ENCODE assay signal across 20 cellular contexts in genomic region chr4:48633657-48634056, GRCh38.
DNase-seq lines count a peak whose midpoint lies in the region; ATAC-seq and TF ChIP-seq lines count a peak whose summit lies in the region.
"Had no signal": no experiment of that assay in that cellular context is flagged by ENCODE, and none has a peak within 500 bp of the region (broad histone marks: within the 10 kb centered on the region; RNA-seq: fewer than 3 reads in every experiment).

No MANE protein-coding gene starts in this region.

- H3K36me3 ChIP-seq in HUES48 (ENCODE audit: control insufficient read depth, insufficient read depth, low read length) (no peaks in the 10 kb centered on the region), SK-N-SH (replicated peaks in 1 of 2; ENCODE audit: control insufficient read depth in 1 of 2, insufficient read depth in 2 of 2, low read length in 1 of 2) (no peaks in the 10 kb centered on the region)

- no peaks in the 10 kb centered on the region for H4K20me1 ChIP-seq in SK-N-SH (ENCODE audit: insufficient read depth)

- no peak overlapping the region for H3K4me2 ChIP-seq in SK-N-SH
- H3K4me2 ChIP-seq: BLaER1 had no signal

- DNase-seq in SK-N-SH (no peak), right cardiac atrium (no peak), coronary artery (ENCODE audit: low spot score) (no peak)
- DNase-seq: Caco-2; CD4-positive, alpha-beta T cell; DMS 273 treated with DMSO at 0.1 percent for 48 hours; DMS79 treated with DMSO at 0.1 percent for 48 hours; GOT3; HCEC 1CT; Kasumi-1; NCI-H1092; NCI-H1436; NCI-H2107; NCI-H69; T-cell had no signal

- H3K9me2 ChIP-seq in SK-N-SH, result no peaks in the 10 kb centered on the region

- TF ChIP-seq CTCF in SK-N-SH (IDR thresholded peaks at IDR 0.05) (no peak), coronary artery (IDR thresholded peaks at IDR 0.05) (no peak)

- no peak for TF ChIP-seq RAD21 in SK-N-SH (IDR thresholded peaks at IDR 0.05; ENCODE audit: low read length)

- H3K9me3 ChIP-seq in HUES48 (ENCODE audit: control insufficient read depth, insufficient read depth, low read length) (no peaks in the 10 kb centered on the region), SK-N-SH (no peaks in the 10 kb centered on the region), right cardiac atrium (ENCODE audit: control insufficient read depth, low read length) (no peaks in the 10 kb centered on the region)
- H3K9me3 ChIP-seq: BLaER1, Caco-2 had no signal

- CTCF ChIA-PET in SK-N-SH (lab: Yijun Ruan, JAX), result interaction anchor here (0.9 kb wide), 1 partner anchor 55 kb away, joined by 4 read pairs; no protein-coding TSS in a partner anchor

- TF ChIP-seq EP300 in SK-N-SH (IDR thresholded peaks at IDR 0.05; ENCODE audit: borderline replicate concordance in 1 of 2, low read depth in 1 of 2, low read length in 1 of 2), result no peak

- intact Hi-C loops in right cardiac atrium (cut with DNase I), result no loop called here

- POLR2A ChIA-PET in SK-N-SH (lab: Yijun Ruan, JAX), result no interaction called here

- no peaks in the 10 kb centered on the region for H3K27me3 ChIP-seq in HUES48 (ENCODE audit: control insufficient read depth, insufficient read depth, low read length)
- no peaks in the 10 kb centered on the region for H3K27me3 ChIP-seq in layer of hippocampus (ENCODE audit: control insufficient read depth, insufficient read depth, low read length)
- H3K27me3 ChIP-seq in SK-N-SH (ENCODE audit: insufficient read depth), result no peaks in the 10 kb centered on the region
- no peaks in the 10 kb centered on the region for H3K27me3 ChIP-seq in right cardiac atrium (ENCODE audit: control insufficient read depth, insufficient read depth)
- H3K27me3 ChIP-seq: BLaER1 had no signal

- H3K27ac ChIP-seq in HUES48 (ENCODE audit: low read depth, low read length) (peak overlapping the region; percentile 40), angular gyrus (ENCODE audit: low read depth, low read length) (peak overlapping the region; percentile 99), layer of hippocampus (ENCODE audit: low read depth, low read length) (peak overlapping the region; percentile 96), temporal lobe (ENCODE audit: low read depth, low read length) (peak overlapping the region; percentile 82), SK-N-SH (ENCODE audit: low read depth in 2 of 2, low read length in 1 of 2) (no peak overlapping the region), right cardiac atrium (ENCODE audit: low read length) (no peak overlapping the region), coronary artery (no peak overlapping the region)
- H3K27ac ChIP-seq: BLaER1 had no signal

- H3F3A ChIP-seq in SK-N-SH (replicated peaks; ENCODE audit: insufficient read depth), result no peaks in the 10 kb centered on the region

- ATAC-seq in right cardiac atrium, result no peak

- peaks cover 26% of the 10 kb centered on the region for H3K79me2 ChIP-seq in SK-N-SH (ENCODE audit: insufficient read depth)

- WGBS in SK-N-SH (ENCODE audit: low lambda C conversion rate), result 95% methylated on average over 1 of the region's 1 CpG
- 100% methylated on average over 1 of the region's 1 CpG for WGBS in right cardiac atrium

- H3K9ac ChIP-seq in HUES48 (ENCODE audit: low read depth, low read length) (no peak overlapping the region), SK-N-SH (no peak overlapping the region)
- H3K9ac ChIP-seq: BLaER1 had no signal

- H3K4me3 ChIP-seq in HUES48 (ENCODE audit: low read depth, low read length), result no peak overlapping the region
- no peak overlapping the region for H3K4me3 ChIP-seq in SK-N-SH (ENCODE audit: low read depth in 2 of 2, low read length in 1 of 2)
- no peak overlapping the region for H3K4me3 ChIP-seq in right cardiac atrium (ENCODE audit: low read length)
- no peak overlapping the region for H3K4me3 ChIP-seq in coronary artery
- H3K4me3 ChIP-seq: BLaER1 had no signal

- H3K4me1 ChIP-seq in HUES48 (ENCODE audit: control insufficient read depth, insufficient read depth, low read length) (peaks cover 24% of the 10 kb centered on the region), SK-N-SH (ENCODE audit: control insufficient read depth in 1 of 2, insufficient read depth in 2 of 2, low read depth in 1 of 2, low read length in 1 of 2) (peaks cover 2 to 9% of the 10 kb centered on the region in 2 experiments; a peak in 3 of 4 replicates), right cardiac atrium (ENCODE audit: control insufficient read depth, insufficient read depth, low read length) (no peaks in the 10 kb centered on the region)
- H3K4me1 ChIP-seq: BLaER1, Caco-2 had no signal

- no peak overlapping the region for H2AFZ ChIP-seq in SK-N-SH (ENCODE audit: low read depth)

TF ChIP-seq in SK-N-SH, 30 proteins besides CTCF, POLR2A, EP300 and RAD21:
- TF ChIP-seq NRF1 (IDR thresholded peaks at IDR 0.05; ENCODE audit: low read depth, low read length) (no peak), TAF1 (IDR thresholded peaks at IDR 0.05; ENCODE audit: borderline replicate concordance, low read depth, low read length) (no peak), TEAD4 (IDR thresholded peaks at IDR 0.05; ENCODE audit: borderline replicate concordance, insufficient read depth) (no peak), MEF2A (IDR thresholded peaks at IDR 0.05; ENCODE audit: borderline replicate concordance, low read depth) (no peak), USF1 (IDR thresholded peaks at IDR 0.05; ENCODE audit: borderline replicate concordance, low read depth) (no peak), ZBTB33 (IDR thresholded peaks at IDR 0.05; ENCODE audit: borderline replicate concordance, low read depth) (no peak)

Comparison
In these comparisons a context has a peak if more than half of its experiments do, and no peak if none do; other contexts are left out.
1. H3K27ac ChIP-seq: peak in HUES48 (single experiment), angular gyrus (single experiment), layer of hippocampus (single experiment) and temporal lobe (single experiment); none in SK-N-SH (0 of 2), right cardiac atrium (single experiment) and coronary artery (0 of 2).